Comparison of ENCODE assay signal across 8 cellular contexts in the genomic region with DNA sequence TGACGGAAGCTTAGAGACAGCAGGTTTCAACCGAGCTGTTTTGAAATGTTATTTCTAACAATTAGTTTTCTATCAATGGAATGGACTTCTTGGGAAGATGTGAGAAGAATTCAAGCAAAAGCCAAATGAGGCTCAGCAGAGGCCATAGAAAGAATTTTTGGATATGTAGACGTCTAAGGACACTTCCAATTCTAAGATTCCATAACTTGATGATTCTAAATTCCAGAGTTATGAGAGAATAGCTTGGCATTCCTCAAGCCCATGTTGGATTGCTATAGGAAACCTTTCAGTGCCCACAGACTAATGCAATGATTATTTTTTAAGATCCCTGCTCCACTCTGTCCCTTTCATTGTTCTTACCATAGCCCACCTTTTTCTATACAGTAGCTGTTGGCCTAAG.
"Had no signal": no experiment of that assay in that cellular context is flagged by ENCODE, and none has a peak within 500 bp of the region (broad histone marks: within the 10 kb centered on the region; RNA-seq: fewer than 3 reads in every experiment).

No MANE protein-coding gene starts in this region.

- H3K36me3 ChIP-seq: HAP-1 had no signal

- H3K9ac ChIP-seq: GM23248 had no signal

- H3K9me3 ChIP-seq: HAP-1 had no signal

- H3K4me1 ChIP-seq: HAP-1 had no signal

- H2AFZ ChIP-seq: GM23248 had no signal

- ATAC-seq: HCT116, K562 had no signal

- H3K27ac ChIP-seq: GM23248 had no signal

- H3K4me3 ChIP-seq: GM23248, HAP-1, K562 had no signal

- DNase-seq: GM23248, GOT3, H7, HFFc6, IMR-90 had no signal
